Comparison of ENCODE assay signal across 14 cellular contexts in the genomic region with DNA sequence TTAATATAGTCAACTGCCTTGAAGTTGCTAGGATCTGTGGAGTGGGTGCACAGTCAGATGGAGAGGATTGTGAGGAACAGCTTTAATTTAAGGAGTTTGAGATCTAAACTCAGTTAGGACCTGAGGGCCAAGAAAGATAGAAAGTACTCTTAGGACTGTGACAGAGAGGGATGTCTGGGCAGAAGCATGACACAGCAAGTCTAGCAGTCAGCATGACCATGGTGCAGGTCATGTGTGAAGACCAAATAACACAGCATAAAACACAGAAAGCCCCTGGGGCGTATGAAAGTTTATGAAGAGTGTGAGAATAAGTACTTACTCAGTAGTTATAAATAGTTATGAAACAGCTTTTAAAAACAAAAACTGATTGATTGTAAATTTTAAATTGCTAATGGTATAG.
A peak's percentile ranks its signal among the peaks of the same experiment; 100 is the strongest.
DNase-seq lines count a peak whose midpoint lies in the region; ATAC-seq and TF ChIP-seq lines count a peak whose summit lies in the region.
"Had no signal": no experiment of that assay in that cellular context is flagged by ENCODE, and none has a peak within 500 bp of the region (broad histone marks: within the 10 kb centered on the region; RNA-seq: fewer than 3 reads in every experiment).

No MANE protein-coding gene starts in this region.

- intact Hi-C loops in lower leg skin (cut with DNase I; ENCODE audit: low total_unique reads), result no loop called here

- DNase-seq in EH (ENCODE audit: low read depth) (peak; percentile 28), GM19240 (ENCODE audit: insufficient read length, low spot score) (peak; percentile 4), M059J (ENCODE audit: low read depth) (peak; percentile 23), NCI-H82 treated with DMSO at 0.1 percent for 48 hours (lab: John Stamatoyannopoulos, UW; ENCODE audit: unreplicated experiment) (no peak), lower leg skin (ENCODE audit: low spot score in 2 of 2) (no peak), 8988T (no peak), NCI-H1436 (lab: John Stamatoyannopoulos, UW) (no peak)
- DNase-seq: activated T-cell treated with anti-CD3 and anti-CD28 coated beads, Interleukin-2, amount 50 U/mL, for 4 hours; glutamatergic neuron; IMR-90; NCI-H524 treated with DMSO at 0.1 percent for 48 hours; small intestine; stimulated activated naive B cell treated with anti-CD40 and anti-IgM and Interleukin-4, amounts not matched to agents 10 μg/mL and 1 μg/mL and 100 μg/mL, for 72 hours had no signal

- TF ChIP-seq POLR2A in lower leg skin (IDR thresholded peaks at IDR 0.05), result no peak

- H3K4me3 ChIP-seq in lower leg skin (ENCODE audit: low read depth, poor library complexity, severe bottlenecking), result no peak overlapping the region

- 88 to 92% methylated on average over 1 of the region's 1 CpG for WGBS in lower leg skin, 2 donors

- TF ChIP-seq CTCF in lower leg skin (IDR thresholded peaks at IDR 0.05), result no peak

- ATAC-seq in HG02798 (IDR thresholded peaks at IDR 0.05; ENCODE audit: poor library complexity, unreplicated experiment), result peak; percentile 94
- ATAC-seq: activated T-cell treated with anti-CD3 and anti-CD28 coated beads, Interleukin-2, amount 50 U/mL, for 4 hours had no signal

Comparison
In these comparisons a context has a peak if more than half of its experiments do, and no peak if none do; other contexts are left out.
1. DNase-seq: peak in EH (single experiment), GM19240 (single experiment) and M059J (single experiment); none in NCI-H82 treated with DMSO at 0.1 percent for 48 hours (single experiment), lower leg skin (0 of 2), 8988T (single experiment) and NCI-H1436 (single experiment).